In the genomic region with DNA sequence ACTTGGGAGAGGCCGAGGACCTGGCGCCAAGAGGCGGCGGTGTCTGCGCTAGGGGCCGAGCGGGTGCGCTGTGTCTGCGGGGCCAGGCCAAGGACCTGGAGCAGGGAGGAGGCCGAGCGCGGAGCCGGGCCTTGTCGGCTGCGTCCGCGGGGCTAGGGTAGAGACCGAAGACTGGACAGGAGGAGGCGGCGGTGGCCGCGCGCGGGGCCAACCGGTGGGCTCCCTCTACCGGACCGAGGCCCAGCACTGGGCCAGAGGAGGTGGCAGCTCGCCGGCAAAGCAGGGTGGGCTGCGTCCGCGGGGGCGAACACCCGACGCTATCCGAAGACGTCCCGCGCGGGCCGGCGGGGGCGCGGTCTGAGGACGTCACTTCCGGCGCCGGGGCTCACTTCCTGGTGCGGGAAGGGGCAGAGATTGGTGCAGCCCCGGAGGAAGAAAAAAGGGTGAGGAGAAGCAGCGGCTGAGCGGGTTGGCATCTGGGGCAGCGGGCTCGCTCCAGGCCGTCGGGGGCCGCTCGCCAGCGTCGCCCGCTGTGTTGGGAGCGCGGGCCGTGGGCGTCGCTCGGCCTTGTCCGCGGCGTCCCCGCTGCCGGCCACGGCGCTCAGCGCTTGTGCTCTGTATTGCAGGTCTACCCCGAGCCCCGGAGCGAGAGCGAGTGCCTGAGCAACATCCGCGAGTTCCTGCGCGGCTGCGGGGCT, we compare ENCODE assay signal across 1 cellular context.
TF ChIP-seq lines count a peak whose summit lies in the region.

No MANE protein-coding gene starts in this region.

TF ChIP-seq in HEK293, 187 proteins besides CTCF, POLR2A, EP300 and RAD21 (continued from another document and continues in another):
- TF ChIP-seq, protein P1, sequence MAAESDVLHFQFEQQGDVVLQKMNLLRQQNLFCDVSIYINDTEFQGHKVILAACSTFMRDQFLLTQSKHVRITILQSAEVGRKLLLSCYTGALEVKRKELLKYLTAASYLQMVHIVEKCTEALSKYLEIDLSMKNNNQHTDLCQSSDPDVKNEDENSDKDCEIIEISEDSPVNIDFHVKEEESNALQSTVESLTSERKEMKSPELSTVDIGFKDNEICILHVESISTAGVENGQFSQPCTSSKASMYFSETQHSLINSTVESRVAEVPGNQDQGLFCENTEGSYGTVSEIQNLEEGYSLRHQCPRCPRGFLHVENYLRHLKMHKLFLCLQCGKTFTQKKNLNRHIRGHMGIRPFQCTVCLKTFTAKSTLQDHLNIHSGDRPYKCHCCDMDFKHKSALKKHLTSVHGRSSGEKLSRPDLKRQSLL (tag by site-specific recombination; IDR thresholded peaks at IDR 0.05) = no peak
- TF ChIP-seq ZNF785 (tag by site-specific recombination; IDR thresholded peaks at IDR 0.05) = no peak
- TF ChIP-seq ZNF529 (tag by site-specific recombination; IDR thresholded peaks at IDR 0.05; ENCODE audit: insufficient replicate concordance) = no peak
- TF ChIP-seq, protein P2, sequence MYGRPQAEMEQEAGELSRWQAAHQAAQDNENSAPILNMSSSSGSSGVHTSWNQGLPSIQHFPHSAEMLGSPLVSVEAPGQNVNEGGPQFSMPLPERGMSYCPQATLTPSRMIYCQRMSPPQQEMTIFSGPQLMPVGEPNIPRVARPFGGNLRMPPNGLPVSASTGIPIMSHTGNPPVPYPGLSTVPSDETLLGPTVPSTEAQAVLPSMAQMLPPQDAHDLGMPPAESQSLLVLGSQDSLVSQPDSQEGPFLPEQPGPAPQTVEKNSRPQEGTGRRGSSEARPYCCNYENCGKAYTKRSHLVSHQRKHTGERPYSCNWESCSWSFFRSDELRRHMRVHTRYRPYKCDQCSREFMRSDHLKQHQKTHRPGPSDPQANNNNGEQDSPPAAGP (tag by site-specific recombination; IDR thresholded peaks at IDR 0.05) = peak; percentile 68
- TF ChIP-seq ZNF132 (tag by site-specific recombination; IDR thresholded peaks at IDR 0.05; ENCODE audit: borderline replicate concordance) = no peak
- no peak; the same call in none of the 2 replicates for TF ChIP-seq YY1 (tag by site-specific recombination; IDR thresholded peaks at IDR 0.05)
- TF ChIP-seq, protein P3, sequence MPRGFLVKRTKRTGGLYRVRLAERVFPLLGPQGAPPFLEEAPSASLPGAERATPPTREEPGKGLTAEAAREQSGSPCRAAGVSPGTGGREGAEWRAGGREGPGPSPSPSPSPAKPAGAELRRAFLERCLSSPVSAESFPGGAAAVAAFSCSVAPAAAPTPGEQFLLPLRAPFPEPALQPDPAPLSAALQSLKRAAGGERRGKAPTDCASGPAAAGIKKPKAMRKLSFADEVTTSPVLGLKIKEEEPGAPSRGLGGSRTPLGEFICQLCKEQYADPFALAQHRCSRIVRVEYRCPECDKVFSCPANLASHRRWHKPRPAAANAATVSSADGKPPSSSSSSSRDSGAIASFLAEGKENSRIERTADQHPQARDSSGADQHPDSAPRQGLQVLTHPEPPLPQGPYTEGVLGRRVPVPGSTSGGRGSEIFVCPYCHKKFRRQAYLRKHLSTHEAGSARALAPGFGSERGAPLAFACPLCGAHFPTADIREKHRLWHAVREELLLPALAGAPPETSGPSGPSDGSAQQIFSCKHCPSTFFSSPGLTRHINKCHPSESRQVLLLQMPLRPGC (tag by site-specific recombination; IDR thresholded peaks at IDR 0.05) = peak; percentile 38; the same call in 1 of the 2 replicates
- no peak for TF ChIP-seq ZNF239 (tag by site-specific recombination; IDR thresholded peaks at IDR 0.05)
- TF ChIP-seq, protein P4, sequence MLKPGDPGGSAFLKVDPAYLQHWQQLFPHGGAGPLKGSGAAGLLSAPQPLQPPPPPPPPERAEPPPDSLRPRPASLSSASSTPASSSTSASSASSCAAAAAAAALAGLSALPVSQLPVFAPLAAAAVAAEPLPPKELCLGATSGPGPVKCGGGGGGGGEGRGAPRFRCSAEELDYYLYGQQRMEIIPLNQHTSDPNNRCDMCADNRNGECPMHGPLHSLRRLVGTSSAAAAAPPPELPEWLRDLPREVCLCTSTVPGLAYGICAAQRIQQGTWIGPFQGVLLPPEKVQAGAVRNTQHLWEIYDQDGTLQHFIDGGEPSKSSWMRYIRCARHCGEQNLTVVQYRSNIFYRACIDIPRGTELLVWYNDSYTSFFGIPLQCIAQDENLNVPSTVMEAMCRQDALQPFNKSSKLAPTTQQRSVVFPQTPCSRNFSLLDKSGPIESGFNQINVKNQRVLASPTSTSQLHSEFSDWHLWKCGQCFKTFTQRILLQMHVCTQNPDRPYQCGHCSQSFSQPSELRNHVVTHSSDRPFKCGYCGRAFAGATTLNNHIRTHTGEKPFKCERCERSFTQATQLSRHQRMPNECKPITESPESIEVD (tag by site-specific recombination; IDR thresholded peaks at IDR 0.05) = no peak
- TF ChIP-seq, protein P5, sequence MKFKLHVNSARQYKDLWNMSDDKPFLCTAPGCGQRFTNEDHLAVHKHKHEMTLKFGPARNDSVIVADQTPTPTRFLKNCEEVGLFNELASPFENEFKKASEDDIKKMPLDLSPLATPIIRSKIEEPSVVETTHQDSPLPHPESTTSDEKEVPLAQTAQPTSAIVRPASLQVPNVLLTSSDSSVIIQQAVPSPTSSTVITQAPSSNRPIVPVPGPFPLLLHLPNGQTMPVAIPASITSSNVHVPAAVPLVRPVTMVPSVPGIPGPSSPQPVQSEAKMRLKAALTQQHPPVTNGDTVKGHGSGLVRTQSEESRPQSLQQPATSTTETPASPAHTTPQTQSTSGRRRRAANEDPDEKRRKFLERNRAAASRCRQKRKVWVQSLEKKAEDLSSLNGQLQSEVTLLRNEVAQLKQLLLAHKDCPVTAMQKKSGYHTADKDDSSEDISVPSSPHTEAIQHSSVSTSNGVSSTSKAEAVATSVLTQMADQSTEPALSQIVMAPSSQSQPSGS (tag by site-specific recombination; IDR thresholded peaks at IDR 0.05; ENCODE audit: low read depth) = no peak
- TF ChIP-seq OSR2 (tag by site-specific recombination; IDR thresholded peaks at IDR 0.05) = no peak
- TF ChIP-seq, protein P6, sequence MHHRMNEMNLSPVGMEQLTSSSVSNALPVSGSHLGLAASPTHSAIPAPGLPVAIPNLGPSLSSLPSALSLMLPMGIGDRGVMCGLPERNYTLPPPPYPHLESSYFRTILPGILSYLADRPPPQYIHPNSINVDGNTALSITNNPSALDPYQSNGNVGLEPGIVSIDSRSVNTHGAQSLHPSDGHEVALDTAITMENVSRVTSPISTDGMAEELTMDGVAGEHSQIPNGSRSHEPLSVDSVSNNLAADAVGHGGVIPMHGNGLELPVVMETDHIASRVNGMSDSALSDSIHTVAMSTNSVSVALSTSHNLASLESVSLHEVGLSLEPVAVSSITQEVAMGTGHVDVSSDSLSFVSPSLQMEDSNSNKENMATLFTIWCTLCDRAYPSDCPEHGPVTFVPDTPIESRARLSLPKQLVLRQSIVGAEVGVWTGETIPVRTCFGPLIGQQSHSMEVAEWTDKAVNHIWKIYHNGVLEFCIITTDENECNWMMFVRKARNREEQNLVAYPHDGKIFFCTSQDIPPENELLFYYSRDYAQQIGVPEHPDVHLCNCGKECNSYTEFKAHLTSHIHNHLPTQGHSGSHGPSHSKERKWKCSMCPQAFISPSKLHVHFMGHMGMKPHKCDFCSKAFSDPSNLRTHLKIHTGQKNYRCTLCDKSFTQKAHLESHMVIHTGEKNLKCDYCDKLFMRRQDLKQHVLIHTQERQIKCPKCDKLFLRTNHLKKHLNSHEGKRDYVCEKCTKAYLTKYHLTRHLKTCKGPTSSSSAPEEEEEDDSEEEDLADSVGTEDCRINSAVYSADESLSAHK (tag by site-specific recombination; IDR thresholded peaks at IDR 0.05) = peak; percentile 21; the same call in 1 of the 2 replicates
- TF ChIP-seq ZBTB48 (tag by site-specific recombination; IDR thresholded peaks at IDR 0.05) = peak; percentile 58; the same call in 1 of the 2 replicates
- no peak for TF ChIP-seq GFI1B (tag by site-specific recombination; IDR thresholded peaks at IDR 0.05)
- no peak for TF ChIP-seq ZNF37A (tag by site-specific recombination; IDR thresholded peaks at IDR 0.05)
- TF ChIP-seq ZFP41 (tag by site-specific recombination; IDR thresholded peaks at IDR 0.05; ENCODE audit: borderline replicate concordance) = no peak
- TF ChIP-seq, protein P7, sequence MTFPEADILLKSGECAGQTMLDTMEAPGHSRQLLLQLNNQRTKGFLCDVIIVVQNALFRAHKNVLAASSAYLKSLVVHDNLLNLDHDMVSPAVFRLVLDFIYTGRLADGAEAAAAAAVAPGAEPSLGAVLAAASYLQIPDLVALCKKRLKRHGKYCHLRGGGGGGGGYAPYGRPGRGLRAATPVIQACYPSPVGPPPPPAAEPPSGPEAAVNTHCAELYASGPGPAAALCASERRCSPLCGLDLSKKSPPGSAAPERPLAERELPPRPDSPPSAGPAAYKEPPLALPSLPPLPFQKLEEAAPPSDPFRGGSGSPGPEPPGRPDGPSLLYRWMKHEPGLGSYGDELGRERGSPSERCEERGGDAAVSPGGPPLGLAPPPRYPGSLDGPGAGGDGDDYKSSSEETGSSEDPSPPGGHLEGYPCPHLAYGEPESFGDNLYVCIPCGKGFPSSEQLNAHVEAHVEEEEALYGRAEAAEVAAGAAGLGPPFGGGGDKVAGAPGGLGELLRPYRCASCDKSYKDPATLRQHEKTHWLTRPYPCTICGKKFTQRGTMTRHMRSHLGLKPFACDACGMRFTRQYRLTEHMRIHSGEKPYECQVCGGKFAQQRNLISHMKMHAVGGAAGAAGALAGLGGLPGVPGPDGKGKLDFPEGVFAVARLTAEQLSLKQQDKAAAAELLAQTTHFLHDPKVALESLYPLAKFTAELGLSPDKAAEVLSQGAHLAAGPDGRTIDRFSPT (tag by site-specific recombination; IDR thresholded peaks at IDR 0.05) = peak; percentile 60
- TF ChIP-seq ZBTB7A (tag by site-specific recombination; IDR thresholded peaks at IDR 0.05; ENCODE audit: low read depth) = peak; percentile 98
- no peak for TF ChIP-seq ZNF350 (tag by site-specific recombination; IDR thresholded peaks at IDR 0.05)
- TF ChIP-seq KLF9 (tag by site-specific recombination; IDR thresholded peaks at IDR 0.05; ENCODE audit: low read depth) = peak; percentile 87
- TF ChIP-seq ZNF366 (tag by site-specific recombination; conservative IDR thresholded peaks at IDR 0.05) = no peak
- no peak for TF ChIP-seq ZNF777 (tag by site-specific recombination; IDR thresholded peaks at IDR 0.05; ENCODE audit: borderline replicate concordance)
- no peak for TF ChIP-seq MYNN (tag by site-specific recombination; IDR thresholded peaks at IDR 0.05; ENCODE audit: borderline replicate concordance)
- TF ChIP-seq HOXA7 (CRISPR knock-in tag; IDR thresholded peaks at IDR 0.05; ENCODE audit: borderline replicate concordance) = no peak
- TF ChIP-seq ZNF670 (tag by site-specific recombination; IDR thresholded peaks at IDR 0.05; ENCODE audit: low read depth) = no peak
- no peak for TF ChIP-seq ZFP3 (tag by site-specific recombination; IDR thresholded peaks at IDR 0.05; ENCODE audit: low read depth)
- TF ChIP-seq ZNF140 (tag by site-specific recombination; IDR thresholded peaks at IDR 0.05) = no peak
- TF ChIP-seq ZNF623 (tag by site-specific recombination; IDR thresholded peaks at IDR 0.05) = 0 out of 2 replicates have a peak, but pooled peaks have one; percentile 13
- peak; percentile 38; the same call in 1 of the 2 replicates for TF ChIP-seq ZFP69B (tag by site-specific recombination; IDR thresholded peaks at IDR 0.05)
- TF ChIP-seq ZNF223 (tag by site-specific recombination; IDR thresholded peaks at IDR 0.05) = 0 out of 2 replicates have a peak, but pooled peaks have one; percentile 23
- no peak for TF ChIP-seq ZBTB20 (tag by site-specific recombination; IDR thresholded peaks at IDR 0.05)
- no peak for TF ChIP-seq ZNF768 (tag by site-specific recombination; IDR thresholded peaks at IDR 0.05)
- TF ChIP-seq SETDB1 (IDR thresholded peaks at IDR 0.05; ENCODE audit: insufficient read length, low read length) = no peak
- peak; percentile 86 for TF ChIP-seq EGR2 (tag by site-specific recombination; IDR thresholded peaks at IDR 0.05; ENCODE audit: low read depth)
- TF ChIP-seq ZNF654 (tag by site-specific recombination; IDR thresholded peaks at IDR 0.05; ENCODE audit: low read depth) = no peak
- peak; percentile 78 for TF ChIP-seq GLIS2 (tag by site-specific recombination; IDR thresholded peaks at IDR 0.05)
- TF ChIP-seq, protein P8, sequence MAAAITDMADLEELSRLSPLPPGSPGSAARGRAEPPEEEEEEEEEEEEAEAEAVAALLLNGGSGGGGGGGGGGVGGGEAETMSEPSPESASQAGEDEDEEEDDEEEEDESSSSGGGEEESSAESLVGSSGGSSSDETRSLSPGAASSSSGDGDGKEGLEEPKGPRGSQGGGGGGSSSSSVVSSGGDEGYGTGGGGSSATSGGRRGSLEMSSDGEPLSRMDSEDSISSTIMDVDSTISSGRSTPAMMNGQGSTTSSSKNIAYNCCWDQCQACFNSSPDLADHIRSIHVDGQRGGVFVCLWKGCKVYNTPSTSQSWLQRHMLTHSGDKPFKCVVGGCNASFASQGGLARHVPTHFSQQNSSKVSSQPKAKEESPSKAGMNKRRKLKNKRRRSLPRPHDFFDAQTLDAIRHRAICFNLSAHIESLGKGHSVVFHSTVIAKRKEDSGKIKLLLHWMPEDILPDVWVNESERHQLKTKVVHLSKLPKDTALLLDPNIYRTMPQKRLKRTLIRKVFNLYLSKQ (tag by site-specific recombination; IDR thresholded peaks at IDR 0.05; ENCODE audit: borderline replicate concordance) = no peak
- TF ChIP-seq, protein P9, sequence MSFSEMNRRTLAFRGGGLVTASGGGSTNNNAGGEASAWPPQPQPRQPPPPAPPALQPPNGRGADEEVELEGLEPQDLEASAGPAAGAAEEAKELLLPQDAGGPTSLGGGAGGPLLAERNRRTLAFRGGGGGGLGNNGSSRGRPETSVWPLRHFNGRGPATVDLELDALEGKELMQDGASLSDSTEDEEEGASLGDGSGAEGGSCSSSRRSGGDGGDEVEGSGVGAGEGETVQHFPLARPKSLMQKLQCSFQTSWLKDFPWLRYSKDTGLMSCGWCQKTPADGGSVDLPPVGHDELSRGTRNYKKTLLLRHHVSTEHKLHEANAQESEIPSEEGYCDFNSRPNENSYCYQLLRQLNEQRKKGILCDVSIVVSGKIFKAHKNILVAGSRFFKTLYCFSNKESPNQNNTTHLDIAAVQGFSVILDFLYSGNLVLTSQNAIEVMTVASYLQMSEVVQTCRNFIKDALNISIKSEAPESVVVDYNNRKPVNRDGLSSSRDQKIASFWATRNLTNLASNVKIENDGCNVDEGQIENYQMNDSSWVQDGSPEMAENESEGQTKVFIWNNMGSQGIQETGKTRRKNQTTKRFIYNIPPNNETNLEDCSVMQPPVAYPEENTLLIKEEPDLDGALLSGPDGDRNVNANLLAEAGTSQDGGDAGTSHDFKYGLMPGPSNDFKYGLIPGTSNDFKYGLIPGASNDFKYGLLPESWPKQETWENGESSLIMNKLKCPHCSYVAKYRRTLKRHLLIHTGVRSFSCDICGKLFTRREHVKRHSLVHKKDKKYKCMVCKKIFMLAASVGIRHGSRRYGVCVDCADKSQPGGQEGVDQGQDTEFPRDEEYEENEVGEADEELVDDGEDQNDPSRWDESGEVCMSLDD (tag by site-specific recombination; IDR thresholded peaks at IDR 0.05) = no peak
- TF ChIP-seq ZBTB8A (tag by site-specific recombination; IDR thresholded peaks at IDR 0.05) = peak; percentile 58
- TF ChIP-seq ZNF624 (tag by site-specific recombination; IDR thresholded peaks at IDR 0.05) = no peak
- no peak for TF ChIP-seq ZNF174 (tag by site-specific recombination; IDR thresholded peaks at IDR 0.05)
- no peak for TF ChIP-seq ZNF16 (tag by site-specific recombination; IDR thresholded peaks at IDR 0.05; ENCODE audit: low read depth)
